ENCODE assay signal across 9 cellular contexts in the genomic region with DNA sequence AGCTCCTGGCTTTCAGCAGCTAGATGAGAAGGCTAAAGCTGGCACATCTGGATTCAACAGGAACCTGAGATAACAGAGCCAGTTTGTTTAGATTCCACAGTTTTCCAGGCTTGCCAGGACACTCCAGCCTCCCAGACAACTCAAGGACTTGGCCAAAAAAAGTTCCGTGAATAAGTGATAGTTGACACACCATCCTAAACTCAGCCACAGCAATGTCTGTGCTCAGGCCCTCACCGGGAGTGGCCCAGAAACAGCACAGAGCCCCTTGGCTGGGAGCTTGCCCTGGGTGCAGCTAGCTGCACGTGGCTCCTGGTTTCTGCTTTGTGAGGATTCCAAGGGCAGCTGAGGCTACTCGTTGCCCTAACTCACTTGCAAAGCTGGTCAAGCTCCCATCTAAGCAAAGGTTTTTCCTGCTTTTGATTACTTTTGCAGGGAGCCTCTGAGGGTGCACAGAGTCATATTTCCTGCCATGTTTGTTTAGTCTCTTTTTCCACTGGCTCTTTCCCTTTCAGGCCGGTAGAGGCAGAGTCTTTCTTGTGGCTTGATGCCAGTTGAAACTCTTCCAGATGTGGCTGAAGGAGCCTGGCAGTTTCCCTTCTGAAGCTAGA.
A peak's percentile ranks its signal among the peaks of the same experiment; 100 is the strongest.
DNase-seq lines count a peak whose midpoint lies in the region; ATAC-seq, FAIRE-seq and TF ChIP-seq lines count a peak whose summit lies in the region.
"Had no signal": no experiment of that assay in that cellular context is flagged by ENCODE, and none has a peak within 500 bp of the region (broad histone marks: within the 10 kb centered on the region; RNA-seq: fewer than 3 reads in every experiment).

No MANE protein-coding gene starts in this region.

- 7 to 16% methylated on average over 5 of the region's 5 CpGs for WGBS in heart right ventricle, 2 donors
- WGBS in small intestine, 3 donors = 27 to 39% (median 28%) methylated on average over 5 of the region's 5 CpGs
- WGBS in spleen, 5 donors = 48 to 63% (median 60%) methylated on average over 5 of the region's 5 CpGs

- no peak overlapping the region for H3K27ac Mint-ChIP-seq in natural killer cell
- H3K27ac Mint-ChIP-seq: activated B cell treated with CpG ODN at 0.5 μM for 24 hours had no signal

- H3K36me3 ChIP-seq in heart right ventricle (no peaks in the 10 kb centered on the region), small intestine (ENCODE audit: control insufficient read depth in 2 of 2, insufficient read depth in 2 of 2, low read length in 2 of 2) (no peaks in the 10 kb centered on the region), spleen (no peaks in the 10 kb centered on the region)

- H3K4me1 Mint-ChIP-seq in natural killer cell = no peaks in the 10 kb centered on the region
- H3K4me1 Mint-ChIP-seq: activated B cell treated with CpG ODN at 0.5 μM for 24 hours had no signal

- in situ Hi-C loops in SK-MEL-5 (cut with HindIII; ENCODE audit: low pct_unique_long_range_greater_than_20kb, low sequenced_read_pairs) = no loop called here

- H3K27me3 ChIP-seq in heart right ventricle = no peaks in the 10 kb centered on the region
- H3K27me3 ChIP-seq in small intestine (ENCODE audit: control insufficient read depth in 2 of 2, insufficient read depth in 2 of 2, low read length in 2 of 2) = no peaks in the 10 kb centered on the region
- no peaks in the 10 kb centered on the region for H3K27me3 ChIP-seq in spleen (replicated peaks in 1 of 7)

- no peaks in the 10 kb centered on the region for H3K9me3 ChIP-seq in heart right ventricle
- H3K9me3 ChIP-seq in small intestine (ENCODE audit: control insufficient read depth, low read depth) = no peaks in the 10 kb centered on the region
- no peaks in the 10 kb centered on the region for H3K9me3 ChIP-seq in spleen

- H3K36me3 Mint-ChIP-seq in natural killer cell = no peaks in the 10 kb centered on the region

- TF ChIP-seq CTCF in heart right ventricle (IDR thresholded peaks at IDR 0.05) (peak; percentile 31 to 71 (median 48)), spleen (IDR thresholded peaks at IDR 0.05 in 8 of 11, conservative IDR thresholded peaks at IDR 0.05 in 3 of 11) (peak in 4 of 11 experiments; percentile 6 to 33 (median 19)), natural killer cell (IDR thresholded peaks at IDR 0.05) (no peak)

- intact Hi-C loops in heart right ventricle (cut with DNase I) = no loop called here
- intact Hi-C loops in spleen (cut with DNase I; ENCODE audit: low total_unique reads) = no loop called here
- intact Hi-C loops in natural killer cell (cut with micrococcal nuclease) = no loop called here

- FAIRE-seq in H54 (lab: Jason Lieb, UNC) (peak; percentile 11), small intestine (lab: Jason Lieb, UNC) (no peak)

- H3K4me3 ChIP-seq in heart right ventricle (no peak overlapping the region), small intestine (ENCODE audit: low read depth in 1 of 2, low read length in 2 of 2) (no peak overlapping the region), spleen (no peak overlapping the region)

- H3K9me3 Mint-ChIP-seq in natural killer cell = no peaks in the 10 kb centered on the region
- H3K9me3 Mint-ChIP-seq: activated B cell treated with CpG ODN at 0.5 μM for 24 hours had no signal

- DNase-seq in H54 (ENCODE audit: insufficient read length, low spot score) (peak; percentile 23), SK-MEL-5 (ENCODE audit: low read depth, low spot score) (peak; percentile 46), heart right ventricle (peak; percentile 18 to 72), small intestine (peak; percentile 23), spleen (no peak), natural killer cell (no peak)
- DNase-seq: activated B cell treated with CpG ODN at 0.5 μM for 24 hours had no signal

- peak overlapping the region in 7 of 10 donors; percentile 7 to 78 (median 51) for H3K27ac ChIP-seq in heart right ventricle
- H3K27ac ChIP-seq in small intestine (ENCODE audit: low read depth in 1 of 2, low read length in 1 of 2) = no peak overlapping the region
- H3K27ac ChIP-seq in spleen = no peak overlapping the region

- peak; percentile 58 to 95 (median 82) for ATAC-seq in heart right ventricle
- no peak for ATAC-seq in HG02973 (IDR thresholded peaks at IDR 0.05; ENCODE audit: unreplicated experiment)
- ATAC-seq in natural killer cell = no peak
- ATAC-seq in HG02852 (IDR thresholded peaks at IDR 0.05; ENCODE audit: unreplicated experiment) = no peak

- peaks cover 7 to 13% of the 10 kb centered on the region in 2 donors for H3K27me3 Mint-ChIP-seq in natural killer cell (ENCODE audit: low read depth in 2 of 2)

- TF ChIP-seq POLR2A in H54 (IDR thresholded peaks at IDR 0.05; ENCODE audit: low read depth, low read length) = no peak
- no peak for TF ChIP-seq POLR2A in spleen (IDR thresholded peaks at IDR 0.05)

- H3K4me3 Mint-ChIP-seq in natural killer cell = no peak overlapping the region
- H3K4me3 Mint-ChIP-seq: activated B cell treated with CpG ODN at 0.5 μM for 24 hours had no signal

- H3K4me1 ChIP-seq in heart right ventricle (peaks cover 5 to 30% (median 16%) of the 10 kb centered on the region in 9 donors), small intestine (ENCODE audit: control insufficient read depth in 2 of 2, insufficient read depth in 1 of 2, low read depth in 1 of 2, low read length in 1 of 2) (no peaks in the 10 kb centered on the region), spleen (no peaks in the 10 kb centered on the region)

Comparison
In these comparisons a context has a peak if more than half of its experiments do, and no peak if none do; other contexts are left out.
1. DNase-seq: peak in H54 (single experiment), SK-MEL-5 (single experiment), heart right ventricle (2 of 2) and small intestine (single experiment); none in spleen (single experiment) and natural killer cell (single experiment).
2. ATAC-seq: peak in heart right ventricle (8 of 8); none in HG02973 (single experiment), natural killer cell (0 of 3) and HG02852 (single experiment).
3. H3K27ac ChIP-seq: peak in heart right ventricle (7 of 10); none in small intestine (0 of 2) and spleen (0 of 8).